In the genomic region with DNA sequence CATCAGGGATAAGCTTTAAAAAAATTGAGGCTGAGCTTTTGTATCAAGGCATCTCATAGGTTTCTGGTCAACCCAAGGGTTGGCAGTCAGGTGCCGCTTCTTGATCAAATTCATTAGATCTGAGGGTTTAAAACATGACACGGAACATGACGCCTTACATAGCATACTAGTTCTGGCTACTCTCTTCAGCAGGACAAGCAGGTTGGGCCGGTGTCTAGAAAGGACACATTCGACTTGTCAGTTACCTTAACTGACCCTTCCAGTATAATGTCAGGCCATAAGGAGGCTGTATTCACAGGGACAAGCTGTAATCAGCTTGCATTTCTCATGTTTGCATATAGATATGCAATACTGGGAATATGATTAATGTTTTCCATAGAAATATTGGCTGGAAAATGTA, we compare ENCODE assay signal across 6 cellular contexts.
"Had no signal": no experiment of that assay in that cellular context is flagged by ENCODE, and none has a peak within 500 bp of the region (broad histone marks: within the 10 kb centered on the region; RNA-seq: fewer than 3 reads in every experiment).

No MANE protein-coding gene starts in this region.

- ATAC-seq: GM23338, K562 had no signal

- DNase-seq: H9, HCEC 1CT, IMR-90, KG1 had no signal

- H3K4me3 ChIP-seq: GM23338, K562 had no signal
